Comparison of ENCODE assay signal across 8 cellular contexts in the genomic region with DNA sequence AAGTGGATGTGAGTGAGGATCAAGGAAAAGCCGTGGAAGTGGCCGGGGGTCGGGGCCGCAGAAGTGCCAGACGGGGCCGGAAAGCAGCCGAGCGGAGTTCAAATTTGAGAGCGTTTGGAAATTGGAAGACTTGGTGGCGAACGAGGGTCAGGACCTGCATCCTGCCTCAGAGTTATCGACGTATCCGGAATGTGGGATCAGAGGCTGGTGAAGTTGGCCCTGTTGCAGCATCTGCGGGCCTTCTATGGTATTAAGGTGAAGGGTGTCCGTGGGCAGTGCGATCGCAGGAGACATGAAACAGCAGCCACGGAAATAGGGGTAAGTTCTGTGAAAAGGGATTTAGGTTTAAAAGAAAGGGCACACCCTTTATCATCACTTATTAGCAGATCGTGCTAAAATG. TPM values are rescaled to one million over a fixed set of nuclear protein-coding genes. Genes with fewer than 3 reads are reported as not detected.
DNase-seq lines count a peak whose midpoint lies in the region; ATAC-seq, FAIRE-seq and TF ChIP-seq lines count a peak whose summit lies in the region.
"Not testable (repeated sequence)": the region's sequence is repeated elsewhere in the genome, so short reads cannot be mapped to it uniquely, and the experiment has no call there.

No MANE protein-coding gene starts in this region.

- peaks cover 14% of the 10 kb centered on the region for H3K4me1 ChIP-seq in RWPE2 (ENCODE audit: insufficient read depth, poor library complexity, severe bottlenecking)
- not testable (repeated sequence) for H3K4me1 ChIP-seq in H1 (replicated peaks in 1 of 4; ENCODE audit: control insufficient read depth in 3 of 4, insufficient read depth in 4 of 4, low read length in 3 of 4); kidney (ENCODE audit: control insufficient read depth in 1 of 2, insufficient read depth in 1 of 2, low read depth in 1 of 2, low read length in 2 of 2); osteoblast (ENCODE audit: insufficient read depth, low read length); tibial artery

- H3K18ac ChIP-seq in H1 (ENCODE audit: extremely low read depth, low read length) = not testable (repeated sequence)

- H4K91ac ChIP-seq in H1 (replicated peaks; ENCODE audit: insufficient read length, low read length) = not testable (repeated sequence)

- ATAC-seq in HG02943 (IDR thresholded peaks at IDR 0.05; ENCODE audit: low read depth, unreplicated experiment) = peak; percentile 5
- ATAC-seq in RWPE2 (ENCODE audit: low read depth) = peak; percentile 17

- not testable (repeated sequence) for H3K79me1 ChIP-seq in H1 (ENCODE audit: low read depth, low read length)

- TF ChIP-seq EP300 in H1 (IDR thresholded peaks at IDR 0.05; ENCODE audit: borderline replicate concordance in 1 of 2, low read depth in 2 of 2, low read length in 2 of 2) = not testable (repeated sequence)

- not testable (repeated sequence) for H3K27me3 ChIP-seq in RWPE2 (ENCODE audit: insufficient read depth, poor library complexity, severe bottlenecking); H1 (replicated peaks in 1 of 4; ENCODE audit: control insufficient read depth in 3 of 4, extremely low read depth in 1 of 4, insufficient read depth in 3 of 4, low read length in 3 of 4); osteoblast (ENCODE audit: insufficient read depth, low read length); tibial artery

- not testable (repeated sequence) for H2BK120ac ChIP-seq in H1 (replicated peaks; ENCODE audit: low read depth, low read length)

- not testable (repeated sequence) for TF ChIP-seq POLR2A in H1 (IDR thresholded peaks at IDR 0.05; ENCODE audit: control extremely low read depth in 1 of 2, low read depth in 2 of 2, low read length in 2 of 2)

- 3% methylated on average over 13 of the region's 20 CpGs; no CpG with 5 or more reads in 1 of the 2 experiments for WGBS in H1 (ENCODE audit: extremely low coverage in 1 of 2, insufficient coverage in 1 of 2, insufficient read length in 1 of 2, insufficient replicate concordance in 2 of 2, low coverage in 1 of 2, low lambda C conversion rate in 2 of 2, missing lambda C conversion rate in 1 of 2), 2 experiments

- not testable (repeated sequence) for H2BK5ac ChIP-seq in H1 (ENCODE audit: low read depth, low read length)

- not testable (repeated sequence) for FAIRE-seq in H1 (lab: Jason Lieb, UNC); kidney (lab: Jason Lieb, UNC)

- POLR2A ChIA-PET in H1 (lab: Charles Lee; ENCODE audit: partially characterized antibody) = not testable (repeated sequence)

- not testable (repeated sequence) for H2AFZ ChIP-seq in H1 (ENCODE audit: low read length)
- peak overlapping the region; percentile 74 for H2AFZ ChIP-seq in osteoblast (ENCODE audit: low read length)

- peak overlapping the region; percentile 98 for H3K27ac Mint-ChIP-seq in activated naive CD4-positive, alpha-beta T cell treated with anti-CD3 and anti-CD28 coated beads for 36 hours

- peak overlapping the region; percentile 86 for H3K4me3 Mint-ChIP-seq in activated naive CD4-positive, alpha-beta T cell treated with anti-CD3 and anti-CD28 coated beads for 36 hours

- peak overlapping the region; percentile 59 for H3K4me3 ChIP-seq in RWPE2 (ENCODE audit: severe bottlenecking)
- peak overlapping the region; percentile 73 to 95 (median 79) for H3K4me3 ChIP-seq in H1 (ENCODE audit: extremely low read depth in 1 of 4, insufficient read depth in 2 of 4, low read depth in 3 of 4, low read length in 4 of 4)
- peak overlapping the region; percentile 76 to 86 for H3K4me3 ChIP-seq in kidney (ENCODE audit: low read length in 2 of 2)
- peak overlapping the region; percentile 82 for H3K4me3 ChIP-seq in osteoblast (ENCODE audit: insufficient read depth, low read length)
- peak overlapping the region; percentile 53 to 63 for H3K4me3 ChIP-seq in tibial artery

- not testable (repeated sequence) for H3K4ac ChIP-seq in H1 (replicated peaks; ENCODE audit: insufficient read length, low read depth, low read length)

- peaks cover 16% of the 10 kb centered on the region for H3K4me1 Mint-ChIP-seq in activated naive CD4-positive, alpha-beta T cell treated with anti-CD3 and anti-CD28 coated beads for 36 hours (ENCODE audit: low read depth)

- intact Hi-C loops in activated naive CD4-positive, alpha-beta T cell treated with anti-CD3 and anti-CD28 coated beads for 36 hours (cut with micrococcal nuclease) = loop anchor here (5.0 kb wide), 1 partner anchor 366 kb away; the partner anchor contains the start of gene MTMR10
- intact Hi-C loops in kidney (cut with DNase I); tibial artery (cut with DNase I; ENCODE audit: low total_unique reads): not testable (repeated sequence)

- H4K20me1 ChIP-seq in H1 (replicated peaks in 1 of 2; ENCODE audit: control insufficient read depth in 1 of 2, insufficient read depth in 2 of 2, low read length in 2 of 2); osteoblast (ENCODE audit: insufficient read depth, low read length): not testable (repeated sequence)

- peak; percentile 5 for DNase-seq in Daoy (ENCODE audit: low read depth)
- DNase-seq in RWPE2 (ENCODE audit: low spot score); activated naive CD4-positive, alpha-beta T cell treated with anti-CD3 and anti-CD28 coated beads for 36 hours; H1 (ENCODE audit: low read depth in 1 of 2, low spot score in 2 of 2); kidney; osteoblast (ENCODE audit: insufficient read length, low spot score, missing footprints); tibial artery: not testable (repeated sequence)

- peak overlapping the region in 3 of 4 experiments; percentile 67 to 93 (median 73); a peak in 3 of 7 replicates for H3K9ac ChIP-seq in H1 (replicated peaks in 1 of 4; ENCODE audit: extremely low read depth in 1 of 4, low read depth in 3 of 4, low read length in 3 of 4)
- H3K9ac ChIP-seq in kidney (ENCODE audit: low read length in 2 of 2) = not testable (repeated sequence)

- H4K5ac ChIP-seq in H1 (ENCODE audit: insufficient read length, low read depth, low read length) = not testable (repeated sequence)

- not testable (repeated sequence) for H3K23ac ChIP-seq in H1 (ENCODE audit: insufficient read length)

- not testable (repeated sequence) for H3K14ac ChIP-seq in H1 (ENCODE audit: insufficient read length)

- not testable (repeated sequence) for H2AK5ac ChIP-seq in H1 (ENCODE audit: low read depth, low read length)

- H3K4me2 ChIP-seq in H1 (ENCODE audit: insufficient read depth in 1 of 2, low read depth in 2 of 2, low read length in 2 of 2) = peak overlapping the region; percentile 60 to 68
- peak overlapping the region; percentile 85 for H3K4me2 ChIP-seq in osteoblast (ENCODE audit: insufficient read depth, low read length)

- H2BK20ac ChIP-seq in H1 (ENCODE audit: low read length) = not testable (repeated sequence)

- not testable (repeated sequence) for H2BK15ac ChIP-seq in H1 (ENCODE audit: low read length)

- H3K79me2 ChIP-seq in H1 (ENCODE audit: control insufficient read depth in 1 of 2, insufficient read depth in 2 of 2, low read length in 2 of 2) (peaks cover 0 to 41% of the 10 kb centered on the region in 2 experiments; a peak in 3 of 4 replicates), osteoblast (ENCODE audit: insufficient read depth, low read length) (peaks cover 33% of the 10 kb centered on the region)

- CTCF ChIA-PET in activated naive CD4-positive, alpha-beta T cell treated with anti-CD3 and anti-CD28 coated beads for 36 hours (lab: Charles Lee); H1 (lab: Charles Lee; ENCODE audit: partially characterized antibody): not testable (repeated sequence)

- H3K36me3 ChIP-seq in RWPE2 (ENCODE audit: low read depth) = peaks cover 29% of the 10 kb centered on the region
- not testable (repeated sequence) for H3K36me3 ChIP-seq in H1 (ENCODE audit: control insufficient read depth in 2 of 4, insufficient read depth in 4 of 4, low read length in 3 of 4); kidney (ENCODE audit: control insufficient read depth in 1 of 2, insufficient read depth in 2 of 2, low read length in 2 of 2); osteoblast (ENCODE audit: insufficient read depth, low read length); tibial artery

- not testable (repeated sequence) for H2BK12ac ChIP-seq in H1 (ENCODE audit: low read depth, low read length)

- peak overlapping the region; percentile 83 for H3K27ac ChIP-seq in RWPE2 (ENCODE audit: poor library complexity, severe bottlenecking)
- H3K27ac ChIP-seq in H1 (ENCODE audit: low read depth, low read length); kidney (ENCODE audit: low read depth in 2 of 2, low read length in 2 of 2); osteoblast (ENCODE audit: low read depth, low read length); tibial artery: not testable (repeated sequence)

- TF ChIP-seq CTCF in RWPE2 (IDR thresholded peaks at IDR 0.05; ENCODE audit: poor library complexity, severe bottlenecking); H1 (IDR thresholded peaks at IDR 0.05; ENCODE audit: control extremely low read depth in 1 of 3, insufficient read depth in 1 of 3, low read depth in 1 of 3, low read length in 3 of 3); kidney (IDR thresholded peaks at IDR 0.05; ENCODE audit: borderline replicate concordance, extremely low read depth, insufficient read depth); osteoblast (IDR thresholded peaks at IDR 0.05; ENCODE audit: extremely low read depth, low read depth, low read length); tibial artery (IDR thresholded peaks at IDR 0.05): not testable (repeated sequence)

- not testable (repeated sequence) for H3K9me3 Mint-ChIP-seq in activated naive CD4-positive, alpha-beta T cell treated with anti-CD3 and anti-CD28 coated beads for 36 hours

- H3K56ac ChIP-seq in H1 (replicated peaks; ENCODE audit: insufficient read length, low read depth, low read length) = not testable (repeated sequence)

- not testable (repeated sequence) for H3K23me2 ChIP-seq in H1 (ENCODE audit: low read depth, low read length)

- H4K8ac ChIP-seq in H1 (ENCODE audit: extremely low read depth, insufficient read depth, low read length) = not testable (repeated sequence)

- H3K27me3 Mint-ChIP-seq in activated naive CD4-positive, alpha-beta T cell treated with anti-CD3 and anti-CD28 coated beads for 36 hours (ENCODE audit: low read depth) = not testable (repeated sequence)

- not testable (repeated sequence) for TF ChIP-seq RAD21 in H1 (IDR thresholded peaks at IDR 0.05 in 1 of 2, conservative IDR thresholded peaks at IDR 0.05 in 1 of 2; ENCODE audit: low read depth in 2 of 2, low read length in 2 of 2)

- peaks cover 19% of the 10 kb centered on the region for H3K36me3 Mint-ChIP-seq in activated naive CD4-positive, alpha-beta T cell treated with anti-CD3 and anti-CD28 coated beads for 36 hours (ENCODE audit: low read depth)

- not testable (repeated sequence) for H3K9me3 ChIP-seq in RWPE2 (ENCODE audit: severe bottlenecking); H1 (ENCODE audit: insufficient read depth in 2 of 2, low read depth in 1 of 2, low read length in 1 of 2); kidney (ENCODE audit: control insufficient read depth in 1 of 2, low read length in 2 of 2); osteoblast (ENCODE audit: low read depth, low read length); tibial artery

RNA-seq across cellular contexts. Expression of gene GOLGA8H, which starts 22.8 kb away (rescaled TPM):
- total RNA-seq in Daoy (2014; rRNA removed; shearing (Covaris generic)) = 0.17 and 1.6 TPM in 2 replicates
- not detected for total RNA-seq in activated naive CD4-positive, alpha-beta T cell treated with anti-CD3 and anti-CD28 coated beads for 36 hours
- 0.71 and 1.4 TPM in 2 replicates for total RNA-seq in H1 (2021; fragmentation: NEBNext Ultra II Directional; extraction: Animal tissue kit (Norgen Biotek cat#: 25700))
- polyA plus RNA-seq in H1 (2011; rRNA removed) (0.26 and 0.49 TPM in 2 replicates), kidney (ENCODE audit: insufficient read depth, low read depth, low replicate concordance) (0.43 TPM)
- 0.96 TPM for polyA plus RNA-seq in H1 (2011; cell fraction: cytosol; rRNA removed)
- 1.5 TPM for polyA plus RNA-seq in H1 (2011; cell fraction: nucleus; rRNA removed)
- polyA plus RNA-seq in H1 (2012, experiment 1 of 2) = 0.70 to 1.1 TPM (median 0.94 TPM) in 4 replicates
- not detected for polyA plus RNA-seq in H1 (2012, experiment 2 of 2)
- 0.75 TPM for polyA plus RNA-seq in H1 (2013, experiment 1 of 2)
- polyA plus RNA-seq in H1 (2013, experiment 2 of 2) = 0.64 TPM
- polyA minus RNA-seq in H1 (2011; rRNA and poly(A)+ RNA removed) = 0.54 and 0.79 TPM in 2 replicates
- 0.95 TPM for polyA minus RNA-seq in H1 (2011; cell fraction: cytosol; rRNA and poly(A)+ RNA removed)
- polyA minus RNA-seq in H1 (2011; cell fraction: nucleus; rRNA and poly(A)+ RNA removed) = 1.2 TPM
- total RNA-seq in kidney (0.88 TPM), osteoblast (under 0.01 TPM in 1 of 2 replicates, not detected in the other)
